ENCODE assay signal across 17 cellular contexts in genomic region chr6:196543-196942, GRCh38.
A peak's percentile ranks its signal among the peaks of the same experiment; 100 is the strongest.
DNase-seq lines count a peak whose midpoint lies in the region; ATAC-seq, FAIRE-seq and TF ChIP-seq lines count a peak whose summit lies in the region.
"Had no signal": no experiment of that assay in that cellular context is flagged by ENCODE, and none has a peak within 500 bp of the region (broad histone marks: within the 10 kb centered on the region; RNA-seq: fewer than 3 reads in every experiment).

No MANE protein-coding gene starts in this region.

- TF ChIP-seq EP300 in HepG2 (IDR thresholded peaks at IDR 0.05; ENCODE audit: low read depth in 2 of 2, low read length in 2 of 2) = no peak
- TF ChIP-seq EP300 in HepG2 (CRISPR knock-in tag; IDR thresholded peaks at IDR 0.05; ENCODE audit: borderline replicate concordance) = no peak

- H3K4me1 ChIP-seq in HepG2 (ENCODE audit: insufficient read depth, low read length) = peaks cover 7% of the 10 kb centered on the region
- no peaks in the 10 kb centered on the region for H3K4me1 ChIP-seq in right lobe of liver
- H3K4me1 ChIP-seq in rectal smooth muscle tissue (ENCODE audit: control insufficient read depth, insufficient read depth, low read length) = peaks cover 9% of the 10 kb centered on the region
- H3K4me1 ChIP-seq: Caco-2 had no signal

- peaks cover 6% of the 10 kb centered on the region for H3K27me3 Mint-ChIP-seq in T-helper 2 cell treated with Interferon-gamma antibody and Interleukin-4, amounts not matched to agents 5 μg/mL and 100 μg/mL, for 36 hours (ENCODE audit: low read depth)
- H3K27me3 Mint-ChIP-seq in activated naive CD8-positive, alpha-beta T cell treated with anti-CD3 and anti-CD28 coated beads for 36 hours = no peaks in the 10 kb centered on the region

- in situ Hi-C loops in HepG2 (cut with HindIII; ENCODE audit: extremely low pct_ligation_motif_present, low pct_unique_long_range_greater_than_20kb) = no loop called here

- CTCF ChIA-PET in HepG2 (lab: Yijun Ruan, JAX; ENCODE audit: low intra/inter-chr PET ratio, low total read pairs) = no interaction called here

- intact Hi-C loops in HepG2 (cut with micrococcal nuclease; ENCODE audit: unreplicated experiment) = no loop called here
- intact Hi-C loops in right lobe of liver (cut with DNase I) = no loop called here

- H3K4me2 ChIP-seq in HepG2 (ENCODE audit: low read depth, low read length) = no peak overlapping the region
- H3K4me2 ChIP-seq: KMS-11 had no signal

- no peak for TF ChIP-seq POLR2A in HepG2 (IDR thresholded peaks at IDR 0.05; ENCODE audit: insufficient read depth in 1 of 2, low read depth in 2 of 2, low read length in 2 of 2)
- TF ChIP-seq POLR2A in right lobe of liver (IDR thresholded peaks at IDR 0.05) = no peak

- H3K4me3 ChIP-seq in HepG2 (replicated peaks in 1 of 3; ENCODE audit: insufficient read depth in 1 of 3, low read depth in 2 of 3, low read length in 3 of 3) = no peak overlapping the region
- H3K4me3 ChIP-seq in right lobe of liver = no peak overlapping the region
- no peak overlapping the region for H3K4me3 ChIP-seq in rectal smooth muscle tissue (ENCODE audit: low read length)

- 38% methylated on average over 2 of the region's 2 CpGs for WGBS in HepG2 (ENCODE audit: low lambda C conversion rate)
- WGBS in right lobe of liver (ENCODE audit: insufficient coverage, low coverage, low lambda C conversion rate, missing lambda C conversion rate) = 85% methylated on average over 2 of the region's 2 CpGs

- H3K27ac ChIP-seq in HepG2 (ENCODE audit: extremely low read length, insufficient read depth, low read length) (no peak overlapping the region), right lobe of liver (no peak overlapping the region), rectal smooth muscle tissue (ENCODE audit: low read depth, low read length) (peak overlapping the region; percentile 12)
- H3K27ac ChIP-seq: KMS-11 had no signal

- H4K20me1 ChIP-seq in HepG2 (ENCODE audit: insufficient read depth, low read length) = no peaks in the 10 kb centered on the region

- no peak overlapping the region for H3K4me3 Mint-ChIP-seq in T-helper 2 cell treated with Interferon-gamma antibody and Interleukin-4, amounts not matched to agents 5 μg/mL and 100 μg/mL, for 36 hours
- no peak overlapping the region for H3K4me3 Mint-ChIP-seq in activated naive CD8-positive, alpha-beta T cell treated with anti-CD3 and anti-CD28 coated beads for 36 hours

- H3K36me3 ChIP-seq in HepG2 (replicated peaks in 1 of 2; ENCODE audit: control insufficient read depth in 1 of 2, insufficient read depth in 2 of 2, low read length in 2 of 2) = no peaks in the 10 kb centered on the region
- no peaks in the 10 kb centered on the region for H3K36me3 ChIP-seq in right lobe of liver
- H3K36me3 ChIP-seq in rectal smooth muscle tissue (ENCODE audit: control insufficient read depth, insufficient read depth, low read length) = no peaks in the 10 kb centered on the region

- peak overlapping the region; percentile 10 for H3K27ac Mint-ChIP-seq in T-helper 2 cell treated with Interferon-gamma antibody and Interleukin-4, amounts not matched to agents 5 μg/mL and 100 μg/mL, for 36 hours
- H3K27ac Mint-ChIP-seq in activated naive CD8-positive, alpha-beta T cell treated with anti-CD3 and anti-CD28 coated beads for 36 hours = peak overlapping the region; percentile 73

- no peaks in the 10 kb centered on the region for H3K79me2 ChIP-seq in HepG2 (ENCODE audit: insufficient read depth, low read length)

- ATAC-seq in HepG2 = no peak
- ATAC-seq in right lobe of liver = no peak
- no peak for ATAC-seq in GM19452 (IDR thresholded peaks at IDR 0.05; ENCODE audit: unreplicated experiment)
- ATAC-seq in GM19463 (IDR thresholded peaks at IDR 0.05; ENCODE audit: unreplicated experiment) = no peak
- ATAC-seq: HCT116 had no signal

- FAIRE-seq in HepG2 (lab: Jason Lieb, UNC) = no peak

- no TSS peak for BruUV-seq in HepG2 (replicated peaks; lab: Mats Ljungman, UMichigan)

- TF ChIP-seq CTCF in HepG2 (CRISPR knock-in tag; IDR thresholded peaks at IDR 0.05) (no peak), right lobe of liver (IDR thresholded peaks at IDR 0.05) (no peak)

- peaks cover 0 to 2% of the 10 kb centered on the region in 2 experiments; a peak in 2 of 5 replicates for H3K27me3 ChIP-seq in HepG2 (ENCODE audit: control insufficient read depth in 1 of 2, insufficient read depth in 2 of 2, low read length in 2 of 2)
- H3K27me3 ChIP-seq in right lobe of liver = no peaks in the 10 kb centered on the region
- no peaks in the 10 kb centered on the region for H3K27me3 ChIP-seq in rectal smooth muscle tissue (ENCODE audit: control insufficient read depth, insufficient read depth, low read length)

- H3K9ac ChIP-seq in HepG2 (ENCODE audit: insufficient read depth, low read depth, low read length) (no peak overlapping the region), rectal smooth muscle tissue (ENCODE audit: low read length) (no peak overlapping the region)
- H3K9ac ChIP-seq: KMS-11 had no signal

- no peak for TF ChIP-seq RAD21 in HepG2 (CRISPR knock-in tag; IDR thresholded peaks at IDR 0.05)

- no peaks in the 10 kb centered on the region for H3K9me3 ChIP-seq in HepG2 (ENCODE audit: low read length)
- H3K9me3 ChIP-seq in right lobe of liver = no peaks in the 10 kb centered on the region
- H3K9me3 ChIP-seq: Caco-2 had no signal

- no peak overlapping the region for H2AFZ ChIP-seq in HepG2 (ENCODE audit: low read length)

- POLR2A ChIA-PET in HepG2 (lab: Yijun Ruan, JAX) = no interaction called here

- no peak for DNase-seq in T-helper 2 cell treated with Interferon-gamma antibody and Interleukin-4, amounts not matched to agents 5 μg/mL and 100 μg/mL, for 36 hours (ENCODE audit: low spot score)
- no peak for DNase-seq in T-helper 2 cell
- no peak for DNase-seq in HepG2 (ENCODE audit: low spot score)
- no peak for DNase-seq in right lobe of liver
- DNase-seq in activated naive CD8-positive, alpha-beta T cell treated with anti-CD3 and anti-CD28 coated beads for 36 hours = no peak
- DNase-seq: 8988T; Caco-2; NCI-H1092; NCI-H2227 treated with DMSO at 0.1 percent for 48 hours; NCI-H524 treated with DMSO at 0.1 percent for 48 hours; NK-92 treated with Interleukin-12 subunit alpha and Interleukin-12 subunit beta, amount 100 ng/mL, for 24 hours; RPMI8226 had no signal

- no peaks in the 10 kb centered on the region for H3K9me3 Mint-ChIP-seq in T-helper 2 cell treated with Interferon-gamma antibody and Interleukin-4, amounts not matched to agents 5 μg/mL and 100 μg/mL, for 36 hours
- peaks cover 17% of the 10 kb centered on the region for H3K9me3 Mint-ChIP-seq in activated naive CD8-positive, alpha-beta T cell treated with anti-CD3 and anti-CD28 coated beads for 36 hours

- H3K4me1 Mint-ChIP-seq in T-helper 2 cell treated with Interferon-gamma antibody and Interleukin-4, amounts not matched to agents 5 μg/mL and 100 μg/mL, for 36 hours (ENCODE audit: low read depth) = peaks cover 43% of the 10 kb centered on the region
- H3K4me1 Mint-ChIP-seq in activated naive CD8-positive, alpha-beta T cell treated with anti-CD3 and anti-CD28 coated beads for 36 hours = peaks cover 38% of the 10 kb centered on the region

- H3K36me3 Mint-ChIP-seq in T-helper 2 cell treated with Interferon-gamma antibody and Interleukin-4, amounts not matched to agents 5 μg/mL and 100 μg/mL, for 36 hours (ENCODE audit: low read depth) = peaks cover 4% of the 10 kb centered on the region
- H3K36me3 Mint-ChIP-seq in activated naive CD8-positive, alpha-beta T cell treated with anti-CD3 and anti-CD28 coated beads for 36 hours = peaks cover 2% of the 10 kb centered on the region

TF ChIP-seq in HepG2, 621 proteins besides CTCF, POLR2A, EP300 and RAD21:
- TF ChIP-seq IKZF1 (IDR thresholded peaks at IDR 0.05) = 0 out of 2 replicates have a peak, but pooled peaks have one; percentile 17
- TF ChIP-seq ZNF274 (CRISPR knock-in tag; IDR thresholded peaks at IDR 0.05) = no peak
- TF ChIP-seq WIZ (CRISPR knock-in tag; IDR thresholded peaks at IDR 0.05) = no peak
- TF ChIP-seq ZNF337 (CRISPR knock-in tag; IDR thresholded peaks at IDR 0.05; ENCODE audit: borderline replicate concordance, low read depth) = no peak
- TF ChIP-seq FOXP1 (IDR thresholded peaks at IDR 0.05) = 0 out of 2 replicates have a peak, but pooled peaks have one; percentile 18
- no peak for TF ChIP-seq FOXP1 (CRISPR knock-in tag; IDR thresholded peaks at IDR 0.05)
TF ChIP-seq in HepG2: peak in this region for 2.
